Comparison of ENCODE assay signal across 12 cellular contexts in genomic region chr2:199195893-199196502, GRCh38.
DNase-seq lines count a peak whose midpoint lies in the region; ATAC-seq and TF ChIP-seq lines count a peak whose summit lies in the region.
"Had no signal": no experiment of that assay in that cellular context is flagged by ENCODE, and none has a peak within 500 bp of the region (broad histone marks: within the 10 kb centered on the region; RNA-seq: fewer than 3 reads in every experiment).

No MANE protein-coding gene starts in this region.

- DNase-seq in GM23338 (ENCODE audit: low spot score) = no peak
- DNase-seq in Kasumi-1 (lab: John Stamatoyannopoulos, UW) = peak; percentile 37 to 44
- no peak for DNase-seq in SK-N-MC (ENCODE audit: low read depth, low spot score)
- no peak for DNase-seq in NCI-H2196 treated with DMSO at 0.1 percent for 48 hours (lab: John Stamatoyannopoulos, UW; ENCODE audit: unreplicated experiment)
- DNase-seq in activated T-cell treated with anti-CD3 and anti-CD28 coated beads, Interleukin-2, amount 50 U/mL, for 48 hours = no peak
- no peak for DNase-seq in GM10266 (ENCODE audit: extremely low spot score)
- DNase-seq: Caco-2; CD8-positive, alpha-beta memory T cell; GF-D8; HCEC 1CT; HFFc6 had no signal

- ATAC-seq in GM23338 = no peak
- ATAC-seq: A549 had no signal

- H3K4me3 ChIP-seq in GM23338 (no peak overlapping the region), SK-N-MC (peak overlapping the region; percentile 31; the same call in 1 of the 2 replicates)
- H3K4me3 ChIP-seq: A549 had no signal

- no peaks in the 10 kb centered on the region for H3K79me2 ChIP-seq in GM23338 (replicated peaks; ENCODE audit: insufficient read depth)

- TF ChIP-seq CTCF in GM23338 (conservative IDR thresholded peaks at IDR 0.05; ENCODE audit: low read depth in 2 of 2) = no peak
- TF ChIP-seq CTCF in GM10266 (IDR thresholded peaks at IDR 0.05; ENCODE audit: control insufficient read depth, insufficient read depth, low read depth, missing control alignments) = no peak

- H3F3A ChIP-seq in GM23338 (replicated peaks; ENCODE audit: low read depth) = no peaks in the 10 kb centered on the region

- H3K27ac ChIP-seq in GM23338 (ENCODE audit: low read depth) (no peak overlapping the region), SK-N-MC (peak overlapping the region; percentile 40)
- H3K27ac ChIP-seq: A549 had no signal

- no peak overlapping the region for H3K4me2 ChIP-seq in GM23338
- H3K4me2 ChIP-seq: A549 had no signal

- no peak overlapping the region for H3K9ac ChIP-seq in SK-N-MC (ENCODE audit: insufficient read length)

- no peaks in the 10 kb centered on the region for H3K9me3 Mint-ChIP-seq in GM23338
- H3K9me3 Mint-ChIP-seq: HFFc6 had no signal

- no peaks in the 10 kb centered on the region for H3K27me3 ChIP-seq in GM23338 (ENCODE audit: insufficient read depth)

- peaks cover 7% of the 10 kb centered on the region; the same call in 1 of the 2 replicates for H3K4me1 ChIP-seq in GM23338 (ENCODE audit: insufficient read depth)
- H3K4me1 ChIP-seq: A549, Caco-2 had no signal

- no peaks in the 10 kb centered on the region for H4K20me1 ChIP-seq in GM23338 (replicated peaks; ENCODE audit: insufficient read depth)

- H3K27ac Mint-ChIP-seq in GM23338 = peak overlapping the region; percentile 53
- H3K27ac Mint-ChIP-seq: CD8-positive, alpha-beta memory T cell; HFFc6 had no signal

- H3K4me3 Mint-ChIP-seq in GM23338 = no peak overlapping the region
- H3K4me3 Mint-ChIP-seq: CD8-positive, alpha-beta memory T cell; HFFc6 had no signal

- peak overlapping the region; percentile 79 for H2AFZ ChIP-seq in GM23338

- peaks cover 23% of the 10 kb centered on the region for H3K9me2 ChIP-seq in GM23338 (ENCODE audit: insufficient read depth)

- no peaks in the 10 kb centered on the region for H3K36me3 Mint-ChIP-seq in GM23338 (ENCODE audit: low read depth)
- H3K36me3 Mint-ChIP-seq: CD8-positive, alpha-beta memory T cell had no signal

- H3K4me1 Mint-ChIP-seq in GM23338 = peaks cover 13% of the 10 kb centered on the region
- H3K4me1 Mint-ChIP-seq: CD8-positive, alpha-beta memory T cell had no signal

- H3K27me3 Mint-ChIP-seq in GM23338 (ENCODE audit: insufficient read depth, low read depth, poor library complexity) = peaks cover 2% of the 10 kb centered on the region

- no peaks in the 10 kb centered on the region for H3K9me3 ChIP-seq in SK-N-MC (ENCODE audit: low read depth, low read length)
- H3K9me3 ChIP-seq: A549, Caco-2 had no signal

- H3K36me3 ChIP-seq in GM23338 (ENCODE audit: insufficient read depth) (no peaks in the 10 kb centered on the region), SK-N-MC (ENCODE audit: insufficient read depth, low read length) (no peaks in the 10 kb centered on the region)

TF ChIP-seq in GM23338, 12 proteins besides CTCF, POLR2A, EP300 and RAD21:
- TF ChIP-seq NANOG (IDR thresholded peaks at IDR 0.05; ENCODE audit: borderline replicate concordance) (no peak), ZNF114 (CRISPR knock-in tag; IDR thresholded peaks at IDR 0.05) (no peak), EZH2 (IDR thresholded peaks at IDR 0.05; ENCODE audit: low read depth, unreplicated experiment) (no peak), POLR2AphosphoS5 (IDR thresholded peaks at IDR 0.05; ENCODE audit: low read depth) (no peak)
- TF ChIP-seq, protein P1, sequence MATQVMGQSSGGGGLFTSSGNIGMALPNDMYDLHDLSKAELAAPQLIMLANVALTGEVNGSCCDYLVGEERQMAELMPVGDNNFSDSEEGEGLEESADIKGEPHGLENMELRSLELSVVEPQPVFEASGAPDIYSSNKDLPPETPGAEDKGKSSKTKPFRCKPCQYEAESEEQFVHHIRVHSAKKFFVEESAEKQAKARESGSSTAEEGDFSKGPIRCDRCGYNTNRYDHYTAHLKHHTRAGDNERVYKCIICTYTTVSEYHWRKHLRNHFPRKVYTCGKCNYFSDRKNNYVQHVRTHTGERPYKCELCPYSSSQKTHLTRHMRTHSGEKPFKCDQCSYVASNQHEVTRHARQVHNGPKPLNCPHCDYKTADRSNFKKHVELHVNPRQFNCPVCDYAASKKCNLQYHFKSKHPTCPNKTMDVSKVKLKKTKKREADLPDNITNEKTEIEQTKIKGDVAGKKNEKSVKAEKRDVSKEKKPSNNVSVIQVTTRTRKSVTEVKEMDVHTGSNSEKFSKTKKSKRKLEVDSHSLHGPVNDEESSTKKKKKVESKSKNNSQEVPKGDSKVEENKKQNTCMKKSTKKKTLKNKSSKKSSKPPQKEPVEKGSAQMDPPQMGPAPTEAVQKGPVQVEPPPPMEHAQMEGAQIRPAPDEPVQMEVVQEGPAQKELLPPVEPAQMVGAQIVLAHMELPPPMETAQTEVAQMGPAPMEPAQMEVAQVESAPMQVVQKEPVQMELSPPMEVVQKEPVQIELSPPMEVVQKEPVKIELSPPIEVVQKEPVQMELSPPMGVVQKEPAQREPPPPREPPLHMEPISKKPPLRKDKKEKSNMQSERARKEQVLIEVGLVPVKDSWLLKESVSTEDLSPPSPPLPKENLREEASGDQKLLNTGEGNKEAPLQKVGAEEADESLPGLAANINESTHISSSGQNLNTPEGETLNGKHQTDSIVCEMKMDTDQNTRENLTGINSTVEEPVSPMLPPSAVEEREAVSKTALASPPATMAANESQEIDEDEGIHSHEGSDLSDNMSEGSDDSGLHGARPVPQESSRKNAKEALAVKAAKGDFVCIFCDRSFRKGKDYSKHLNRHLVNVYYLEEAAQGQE (IDR thresholded peaks at IDR 0.05; ENCODE audit: unreplicated experiment) = no peak
- TF ChIP-seq, protein P2, sequence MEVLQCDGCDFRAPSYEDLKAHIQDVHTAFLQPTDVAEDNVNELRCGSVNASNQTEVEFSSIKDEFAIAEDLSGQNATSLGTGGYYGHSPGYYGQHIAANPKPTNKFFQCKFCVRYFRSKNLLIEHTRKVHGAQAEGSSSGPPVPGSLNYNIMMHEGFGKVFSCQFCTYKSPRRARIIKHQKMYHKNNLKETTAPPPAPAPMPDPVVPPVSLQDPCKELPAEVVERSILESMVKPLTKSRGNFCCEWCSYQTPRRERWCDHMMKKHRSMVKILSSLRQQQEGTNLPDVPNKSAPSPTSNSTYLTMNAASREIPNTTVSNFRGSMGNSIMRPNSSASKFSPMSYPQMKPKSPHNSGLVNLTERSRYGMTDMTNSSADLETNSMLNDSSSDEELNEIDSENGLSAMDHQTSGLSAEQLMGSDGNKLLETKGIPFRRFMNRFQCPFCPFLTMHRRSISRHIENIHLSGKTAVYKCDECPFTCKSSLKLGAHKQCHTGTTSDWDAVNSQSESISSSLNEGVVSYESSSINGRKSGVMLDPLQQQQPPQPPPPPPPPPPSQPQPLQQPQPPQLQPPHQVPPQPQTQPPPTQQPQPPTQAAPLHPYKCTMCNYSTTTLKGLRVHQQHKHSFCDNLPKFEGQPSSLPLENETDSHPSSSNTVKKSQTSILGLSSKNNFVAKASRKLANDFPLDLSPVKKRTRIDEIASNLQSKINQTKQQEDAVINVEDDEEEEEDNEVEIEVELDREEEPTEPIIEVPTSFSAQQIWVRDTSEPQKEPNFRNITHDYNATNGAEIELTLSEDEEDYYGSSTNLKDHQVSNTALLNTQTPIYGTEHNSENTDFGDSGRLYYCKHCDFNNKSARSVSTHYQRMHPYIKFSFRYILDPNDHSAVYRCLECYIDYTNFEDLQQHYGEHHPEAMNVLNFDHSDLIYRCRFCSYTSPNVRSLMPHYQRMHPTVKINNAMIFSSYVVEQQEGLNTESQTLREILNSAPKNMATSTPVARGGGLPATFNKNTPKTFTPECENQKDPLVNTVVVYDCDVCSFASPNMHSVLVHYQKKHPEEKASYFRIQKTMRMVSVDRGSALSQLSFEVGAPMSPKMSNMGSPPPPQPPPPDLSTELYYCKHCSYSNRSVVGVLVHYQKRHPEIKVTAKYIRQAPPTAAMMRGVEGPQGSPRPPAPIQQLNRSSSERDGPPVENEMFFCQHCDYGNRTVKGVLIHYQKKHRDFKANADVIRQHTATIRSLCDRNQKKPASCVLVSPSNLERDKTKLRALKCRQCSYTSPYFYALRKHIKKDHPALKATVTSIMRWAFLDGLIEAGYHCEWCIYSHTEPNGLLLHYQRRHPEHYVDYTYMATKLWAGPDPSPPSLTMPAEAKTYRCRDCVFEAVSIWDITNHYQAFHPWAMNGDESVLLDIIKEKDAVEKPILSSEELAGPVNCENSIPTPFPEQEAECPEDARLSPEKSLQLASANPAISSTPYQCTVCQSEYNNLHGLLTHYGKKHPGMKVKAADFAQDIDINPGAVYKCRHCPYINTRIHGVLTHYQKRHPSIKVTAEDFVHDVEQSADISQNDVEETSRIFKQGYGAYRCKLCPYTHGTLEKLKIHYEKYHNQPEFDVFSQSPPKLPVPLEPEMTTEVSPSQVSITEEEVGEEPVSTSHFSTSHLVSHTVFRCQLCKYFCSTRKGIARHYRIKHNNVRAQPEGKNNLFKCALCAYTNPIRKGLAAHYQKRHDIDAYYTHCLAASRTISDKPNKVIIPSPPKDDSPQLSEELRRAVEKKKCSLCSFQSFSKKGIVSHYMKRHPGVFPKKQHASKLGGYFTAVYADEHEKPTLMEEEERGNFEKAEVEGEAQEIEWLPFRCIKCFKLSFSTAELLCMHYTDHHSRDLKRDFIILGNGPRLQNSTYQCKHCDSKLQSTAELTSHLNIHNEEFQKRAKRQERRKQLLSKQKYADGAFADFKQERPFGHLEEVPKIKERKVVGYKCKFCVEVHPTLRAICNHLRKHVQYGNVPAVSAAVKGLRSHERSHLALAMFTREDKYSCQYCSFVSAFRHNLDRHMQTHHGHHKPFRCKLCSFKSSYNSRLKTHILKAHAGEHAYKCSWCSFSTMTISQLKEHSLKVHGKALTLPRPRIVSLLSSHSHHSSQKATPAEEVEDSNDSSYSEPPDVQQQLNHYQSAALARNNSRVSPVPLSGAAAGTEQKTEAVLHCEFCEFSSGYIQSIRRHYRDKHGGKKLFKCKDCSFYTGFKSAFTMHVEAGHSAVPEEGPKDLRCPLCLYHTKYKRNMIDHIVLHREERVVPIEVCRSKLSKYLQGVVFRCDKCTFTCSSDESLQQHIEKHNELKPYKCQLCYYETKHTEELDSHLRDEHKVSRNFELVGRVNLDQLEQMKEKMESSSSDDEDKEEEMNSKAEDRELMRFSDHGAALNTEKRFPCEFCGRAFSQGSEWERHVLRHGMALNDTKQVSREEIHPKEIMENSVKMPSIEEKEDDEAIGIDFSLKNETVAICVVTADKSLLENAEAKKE (CRISPR knock-in tag; IDR thresholded peaks at IDR 0.05) = no peak

Comparison
In these comparisons a context has a peak if more than half of its experiments do, and no peak if none do; other contexts are left out.
1. DNase-seq: peak in Kasumi-1 (2 of 2); none in GM23338 (single experiment), SK-N-MC (single experiment), NCI-H2196 treated with DMSO at 0.1 percent for 48 hours (single experiment), activated T-cell treated with anti-CD3 and anti-CD28 coated beads, Interleukin-2, amount 50 U/mL, for 48 hours (0 of 2) and GM10266 (single experiment).